In the genomic region with DNA sequence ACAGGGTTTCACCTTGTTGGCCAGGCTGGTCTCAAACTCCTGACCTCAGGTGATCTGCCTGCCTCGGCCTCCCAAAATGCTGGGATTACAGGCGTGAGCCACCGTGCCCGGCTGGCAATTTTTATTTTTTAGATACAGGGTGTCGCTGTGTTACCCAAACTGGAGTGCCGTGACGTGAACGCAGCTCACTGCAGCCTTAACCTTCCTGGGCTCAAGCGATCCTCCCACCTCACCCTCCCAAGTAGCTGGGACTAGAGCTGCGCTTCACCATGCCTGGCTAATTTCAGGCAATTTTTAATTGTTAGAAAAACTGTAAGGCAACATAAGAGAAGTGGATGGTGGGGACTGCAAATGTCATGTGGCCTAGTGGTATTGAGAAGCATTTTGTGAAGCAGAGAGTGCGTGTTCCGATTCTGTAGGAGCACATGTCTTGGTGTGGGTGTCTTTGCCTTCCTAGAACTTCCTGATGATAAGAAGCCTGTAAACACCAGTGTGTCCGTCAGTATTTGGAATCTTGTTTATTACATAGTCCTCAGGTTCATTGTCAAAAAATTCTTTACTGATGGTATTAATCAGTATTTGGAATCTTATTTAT, we compare ENCODE assay signal across 13 cellular contexts. TPM values are rescaled to one million over a fixed set of nuclear protein-coding genes. Genes with fewer than 3 reads are reported as not detected.
DNase-seq lines count a peak whose midpoint lies in the region; TF ChIP-seq lines count a peak whose summit lies in the region.
"Had no signal": no experiment of that assay in that cellular context is flagged by ENCODE, and none has a peak within 500 bp of the region (broad histone marks: within the 10 kb centered on the region; RNA-seq: fewer than 3 reads in every experiment).

No MANE protein-coding gene starts in this region.

- H2AFZ ChIP-seq in H9 (ENCODE audit: low read length) = no peak overlapping the region
- H2AFZ ChIP-seq: PC-9 had no signal

- TF ChIP-seq CTCF in H9 (conservative IDR thresholded peaks at IDR 0.05) (no peak), esophagus squamous epithelium (IDR thresholded peaks at IDR 0.05) (no peak)

- no peak overlapping the region for H3T11ph ChIP-seq in H9 (ENCODE audit: low read length)

- TF ChIP-seq POLR2A in esophagus squamous epithelium (IDR thresholded peaks at IDR 0.05) = no peak

- H3K79me1 ChIP-seq in H9 (ENCODE audit: insufficient read depth, low read depth, low read length, poor library complexity, severe bottlenecking) = no peaks in the 10 kb centered on the region
- H3K79me1 ChIP-seq in mesendoderm (ENCODE audit: low read length) = peaks cover 12% of the 10 kb centered on the region

- no peak overlapping the region for H3K18ac ChIP-seq in H9 (ENCODE audit: insufficient read length, low read depth, low read length)
- no peak overlapping the region for H3K18ac ChIP-seq in mesendoderm (ENCODE audit: low read length)

- no peaks in the 10 kb centered on the region for H3K27me3 ChIP-seq in BLaER1 treated with 17β-estradiol and CSF1 and Interleukin-3, amounts not matched to agents 10 nM and 100 nM
- H3K27me3 ChIP-seq in H9 (ENCODE audit: insufficient read depth, low read length) = no peaks in the 10 kb centered on the region
- H3K27me3 ChIP-seq in mesendoderm (ENCODE audit: insufficient read depth, low read length, poor library complexity) = no peaks in the 10 kb centered on the region
- H3K27me3 ChIP-seq in esophagus squamous epithelium = no peaks in the 10 kb centered on the region
- H3K27me3 ChIP-seq: uterus had no signal

- H3K4me3 Mint-ChIP-seq in H9 = peak overlapping the region; percentile 46 to 76; a peak in 4 of 5 replicates
- peak overlapping the region; percentile 40 for H3K4me3 Mint-ChIP-seq in activated naive CD8-positive, alpha-beta T cell treated with anti-CD3 and anti-CD28 coated beads for 36 hours

- H3K4ac ChIP-seq in H9 (ENCODE audit: low read depth, low read length) = no peak overlapping the region
- H3K4ac ChIP-seq in mesendoderm (ENCODE audit: low read depth, low read length) = no peak overlapping the region

- no peak overlapping the region for H3K4me3 ChIP-seq in BLaER1 treated with 17β-estradiol and CSF1 and Interleukin-3, amounts not matched to agents 10 nM and 100 nM
- no peak overlapping the region for H3K4me3 ChIP-seq in mesendoderm (ENCODE audit: low read length)
- H3K4me3 ChIP-seq in esophagus squamous epithelium = no peak overlapping the region
- H3K4me3 ChIP-seq: PC-9, uterus had no signal

- peaks cover 6% of the 10 kb centered on the region for H3K23me2 ChIP-seq in H9 (ENCODE audit: insufficient read length, low read depth, low read length, poor library complexity, severe bottlenecking)

- peak overlapping the region in 10 of 11 experiments; percentile 74 to 89 (median 86); a peak in 19 of 22 replicates for H3K27ac ChIP-seq in BLaER1 treated with 17β-estradiol and CSF1 and Interleukin-3, amounts not matched to agents 10 nM and 100 nM
- H3K27ac ChIP-seq in H9 (ENCODE audit: insufficient read length, low read depth, low read length) (no peak overlapping the region), mesendoderm (ENCODE audit: low read depth, low read length) (no peak overlapping the region), esophagus squamous epithelium (no peak overlapping the region)
- H3K27ac ChIP-seq: PC-9, uterus had no signal

- H4K8ac ChIP-seq in H9 (replicated peaks; ENCODE audit: insufficient read length, low read depth, low read length) (no peak overlapping the region), mesendoderm (ENCODE audit: low read depth, low read length) (no peak overlapping the region)

- peaks cover 0 to 10% (median 0%) of the 10 kb centered on the region in 11 experiments; a peak in 2 of 22 replicates for H3K9me3 ChIP-seq in BLaER1 treated with 17β-estradiol and CSF1 and Interleukin-3, amounts not matched to agents 10 nM and 100 nM (replicated peaks in 1 of 11)
- H3K9me3 ChIP-seq in H9 (ENCODE audit: control insufficient read depth, low read depth, low read length) = no peaks in the 10 kb centered on the region
- H3K9me3 ChIP-seq in esophagus squamous epithelium = no peaks in the 10 kb centered on the region
- H3K9me3 ChIP-seq: uterus had no signal

- H2BK12ac ChIP-seq in H9 (ENCODE audit: insufficient read length, low read depth, low read length) = no peak overlapping the region

- H2BK15ac ChIP-seq in H9 (ENCODE audit: low read depth, low read length) (no peak overlapping the region), mesendoderm (replicated peaks; ENCODE audit: low read depth) (no peak overlapping the region)

- no peak overlapping the region for H2BK20ac ChIP-seq in H9 (ENCODE audit: low read depth, low read length, poor library complexity, severe bottlenecking)

- peaks cover 44 to 100% (median 92%) of the 10 kb centered on the region in 11 experiments; a peak in 20 of 22 replicates for H4K20me1 ChIP-seq in BLaER1 treated with 17β-estradiol and CSF1 and Interleukin-3, amounts not matched to agents 10 nM and 100 nM
- H4K20me1 ChIP-seq in H9 (ENCODE audit: control insufficient read depth, insufficient read depth, insufficient read length) = no peaks in the 10 kb centered on the region

- no CpG with 5 or more reads among the region's 13 CpGs for WGBS in H9 (ENCODE audit: extremely low coverage, insufficient read length, low lambda C conversion rate)
- WGBS in mesendoderm (ENCODE audit: extremely low coverage, insufficient coverage, low lambda C conversion rate) = no CpG with 5 or more reads among the region's 13 CpGs
- WGBS in esophagus squamous epithelium, 2 donors = 90 to 96% methylated on average over 4 to 13 of the region's 13 CpGs

- H4K91ac ChIP-seq in H9 (ENCODE audit: insufficient read length, low read depth, low read length) = no peak overlapping the region

- H3K23ac ChIP-seq in H9 (ENCODE audit: insufficient read length, low read depth, low read length) (no peak overlapping the region), mesendoderm (ENCODE audit: low read length) (peak overlapping the region; percentile 91)

- H3K9me3 Mint-ChIP-seq in H9 = no peaks in the 10 kb centered on the region
- H3K9me3 Mint-ChIP-seq in activated naive CD8-positive, alpha-beta T cell treated with anti-CD3 and anti-CD28 coated beads for 36 hours = no peaks in the 10 kb centered on the region

- peaks cover 0 to 14% (median 10%) of the 10 kb centered on the region in 11 experiments; a peak in 10 of 22 replicates for H3K36me3 ChIP-seq in BLaER1 treated with 17β-estradiol and CSF1 and Interleukin-3, amounts not matched to agents 10 nM and 100 nM
- no peaks in the 10 kb centered on the region for H3K36me3 ChIP-seq in mesendoderm (ENCODE audit: control insufficient read depth, insufficient read depth, low read length)
- no peaks in the 10 kb centered on the region for H3K36me3 ChIP-seq in esophagus squamous epithelium
- H3K36me3 ChIP-seq: uterus had no signal

- H3K36me3 Mint-ChIP-seq in H9 (ENCODE audit: insufficient read depth in 1 of 3, low read depth in 3 of 3) = peaks cover 0 to 22% (median 10%) of the 10 kb centered on the region in 3 experiments; a peak in 4 of 7 replicates
- H3K36me3 Mint-ChIP-seq in activated naive CD8-positive, alpha-beta T cell treated with anti-CD3 and anti-CD28 coated beads for 36 hours = peaks cover 28% of the 10 kb centered on the region

- peak overlapping the region; percentile 89 to 99 (median 96) for H3K4me2 ChIP-seq in BLaER1 treated with 17β-estradiol and CSF1 and Interleukin-3, amounts not matched to agents 10 nM and 100 nM
- H3K4me2 ChIP-seq in H9 (ENCODE audit: insufficient read depth, insufficient read length, low read length) (peak overlapping the region; percentile 83), mesendoderm (ENCODE audit: low read length) (no peak overlapping the region)
- H3K4me2 ChIP-seq: PC-9 had no signal

- H4K5ac ChIP-seq in H9 (ENCODE audit: insufficient read length, low read depth, low read length) (no peak overlapping the region), mesendoderm (ENCODE audit: low read length) (no peak overlapping the region)

- H3K56ac ChIP-seq in H9 (ENCODE audit: insufficient read length, low read depth, low read length) = no peak overlapping the region
- peak overlapping the region; percentile 63 for H3K56ac ChIP-seq in mesendoderm (ENCODE audit: low read length)

- H3K27ac Mint-ChIP-seq in H9 = peak overlapping the region; percentile 2 to 98 (median 88); a peak in 5 of 7 replicates
- H3K27ac Mint-ChIP-seq in activated naive CD8-positive, alpha-beta T cell treated with anti-CD3 and anti-CD28 coated beads for 36 hours = peak overlapping the region; percentile 36

- peaks cover 93% of the 10 kb centered on the region for H3K79me2 ChIP-seq in H9 (ENCODE audit: insufficient read depth, low read length)
- peaks cover 87% of the 10 kb centered on the region for H3K79me2 ChIP-seq in mesendoderm (ENCODE audit: control insufficient read depth, insufficient read depth, low read length)

- intact Hi-C loops in esophagus squamous epithelium (cut with DNase I) = no loop called here

- no peak overlapping the region for H2BK120ac ChIP-seq in H9 (ENCODE audit: low read depth, low read length, poor library complexity, severe bottlenecking)
- no peak overlapping the region for H2BK120ac ChIP-seq in mesendoderm (ENCODE audit: low read depth, low read length)

- no peak overlapping the region for H3K14ac ChIP-seq in H9 (ENCODE audit: insufficient read depth, low read length)

- H2AK5ac ChIP-seq in H9 (ENCODE audit: insufficient read length, low read length) = no peak overlapping the region
- no peak overlapping the region for H2AK5ac ChIP-seq in mesendoderm (ENCODE audit: low read length)

- H2BK5ac ChIP-seq in H9 (ENCODE audit: insufficient read length, low read length) (no peak overlapping the region), mesendoderm (ENCODE audit: low read length) (peak overlapping the region; percentile 32)

- H3K9ac ChIP-seq in BLaER1 treated with 17β-estradiol and CSF1 and Interleukin-3, amounts not matched to agents 10 nM and 100 nM = peak overlapping the region in 9 of 11 experiments; percentile 59 to 81 (median 75); a peak in 15 of 22 replicates
- H3K9ac ChIP-seq in H9 (ENCODE audit: extremely low read depth, insufficient read length, low read length) = no peak overlapping the region
- peak overlapping the region; percentile 38 for H3K9ac ChIP-seq in mesendoderm (ENCODE audit: low read length)

- peaks cover 91 to 95% of the 10 kb centered on the region in 2 experiments for H3K4me1 Mint-ChIP-seq in H9
- peaks cover 79% of the 10 kb centered on the region for H3K4me1 Mint-ChIP-seq in activated naive CD8-positive, alpha-beta T cell treated with anti-CD3 and anti-CD28 coated beads for 36 hours

- H3K4me1 ChIP-seq in BLaER1 treated with 17β-estradiol and CSF1 and Interleukin-3, amounts not matched to agents 10 nM and 100 nM = peaks cover 84 to 100% (median 94%) of the 10 kb centered on the region in 10 experiments
- peaks cover 39% of the 10 kb centered on the region for H3K4me1 ChIP-seq in H9 (ENCODE audit: insufficient read depth, low read length)
- H3K4me1 ChIP-seq in mesendoderm (ENCODE audit: control insufficient read depth, low read depth, low read length) = peaks cover 44% of the 10 kb centered on the region
- peaks cover 6 to 90% (median 54%) of the 10 kb centered on the region in 3 donors for H3K4me1 ChIP-seq in esophagus squamous epithelium

- DNase-seq in H9 (no peak), mesendoderm (no peak), SHP77 (lab: John Stamatoyannopoulos, UW) (no peak), esophagus squamous epithelium (lab: John Stamatoyannopoulos, UW) (no peak), retina (no peak), SW 1271 (lab: John Stamatoyannopoulos, UW) (no peak)
- DNase-seq in activated naive CD8-positive, alpha-beta T cell treated with anti-CD3 and anti-CD28 coated beads for 36 hours = no peak
- DNase-seq: NCI-H345; PC-9; right cardiac atrium; stimulated activated CD4-positive, alpha-beta T cell treated with anti-CD3 and anti-CD28 coated beads, Interleukin-2, amount 100 ng/mL, for 48 hours; uterus had no signal

- no peaks in the 10 kb centered on the region for H3K27me3 Mint-ChIP-seq in H9 (ENCODE audit: low read depth)
- no peaks in the 10 kb centered on the region for H3K27me3 Mint-ChIP-seq in activated naive CD8-positive, alpha-beta T cell treated with anti-CD3 and anti-CD28 coated beads for 36 hours

RNA-seq across cellular contexts. Expression of gene JARID2, which starts 18.0 kb away (rescaled TPM):
- total RNA-seq in H9 (2021) (174 and 181 TPM in 2 replicates), esophagus squamous epithelium (10 to 100 TPM; 13.3 to 19.6 (median 16.3) TPM)
- total RNA-seq in activated naive CD8-positive, alpha-beta T cell treated with anti-CD3 and anti-CD28 coated beads for 36 hours = 10 to 100 TPM; 19.3 to 20.1 TPM
- polyA plus RNA-seq in mesendoderm (2013, experiment 1 of 2) = 58.9 TPM
- polyA plus RNA-seq in mesendoderm (2013, experiment 2 of 2) = 60.3 TPM

Comparison
In these comparisons a context has a peak if more than half of its experiments do, and no peak if none do; other contexts are left out.
1. H3K27ac ChIP-seq: peak in BLaER1 treated with 17β-estradiol and CSF1 and Interleukin-3, amounts not matched to agents 10 nM and 100 nM (10 of 11); none in H9 (single experiment), mesendoderm (single experiment) and esophagus squamous epithelium (0 of 4).